In genomic region chr1:70487471-70487840, GRCh38 we compare ENCODE assay signal across 2 cellular contexts.
A peak's percentile ranks its signal among the peaks of the same experiment; 100 is the strongest.
TF ChIP-seq lines count a peak whose summit lies in the region.

No MANE protein-coding gene starts in this region.

TF ChIP-seq in HCT116, 20 proteins besides CTCF, POLR2A, EP300 and RAD21:
- TF ChIP-seq JUND (IDR thresholded peaks at IDR 0.05) = no peak
- no peak for TF ChIP-seq ZFX (IDR thresholded peaks at IDR 0.05)
- no peak for TF ChIP-seq EZH2 (IDR thresholded peaks at IDR 0.05)
- no peak for TF ChIP-seq CEBPB (IDR thresholded peaks at IDR 0.05; ENCODE audit: low read depth)

TF ChIP-seq in WTC11, 78 proteins besides CTCF, POLR2A, EP300 and RAD21:
- TF ChIP-seq HMGXB4 (CRISPR knock-in tag; IDR thresholded peaks at IDR 0.05) (0 out of 2 replicates have a peak, but pooled peaks have one; percentile 5), MAX (CRISPR knock-in tag; IDR thresholded peaks at IDR 0.05) (no peak), ATF2 (CRISPR knock-in tag; IDR thresholded peaks at IDR 0.05; ENCODE audit: borderline replicate concordance, low read depth) (no peak), SMAD3 (CRISPR knock-in tag; IDR thresholded peaks at IDR 0.05; ENCODE audit: borderline replicate concordance) (no peak), ATF3 (CRISPR knock-in tag; conservative IDR thresholded peaks at IDR 0.05) (no peak)
